8 cellular contexts compared by ENCODE assay signal in the genomic region with DNA sequence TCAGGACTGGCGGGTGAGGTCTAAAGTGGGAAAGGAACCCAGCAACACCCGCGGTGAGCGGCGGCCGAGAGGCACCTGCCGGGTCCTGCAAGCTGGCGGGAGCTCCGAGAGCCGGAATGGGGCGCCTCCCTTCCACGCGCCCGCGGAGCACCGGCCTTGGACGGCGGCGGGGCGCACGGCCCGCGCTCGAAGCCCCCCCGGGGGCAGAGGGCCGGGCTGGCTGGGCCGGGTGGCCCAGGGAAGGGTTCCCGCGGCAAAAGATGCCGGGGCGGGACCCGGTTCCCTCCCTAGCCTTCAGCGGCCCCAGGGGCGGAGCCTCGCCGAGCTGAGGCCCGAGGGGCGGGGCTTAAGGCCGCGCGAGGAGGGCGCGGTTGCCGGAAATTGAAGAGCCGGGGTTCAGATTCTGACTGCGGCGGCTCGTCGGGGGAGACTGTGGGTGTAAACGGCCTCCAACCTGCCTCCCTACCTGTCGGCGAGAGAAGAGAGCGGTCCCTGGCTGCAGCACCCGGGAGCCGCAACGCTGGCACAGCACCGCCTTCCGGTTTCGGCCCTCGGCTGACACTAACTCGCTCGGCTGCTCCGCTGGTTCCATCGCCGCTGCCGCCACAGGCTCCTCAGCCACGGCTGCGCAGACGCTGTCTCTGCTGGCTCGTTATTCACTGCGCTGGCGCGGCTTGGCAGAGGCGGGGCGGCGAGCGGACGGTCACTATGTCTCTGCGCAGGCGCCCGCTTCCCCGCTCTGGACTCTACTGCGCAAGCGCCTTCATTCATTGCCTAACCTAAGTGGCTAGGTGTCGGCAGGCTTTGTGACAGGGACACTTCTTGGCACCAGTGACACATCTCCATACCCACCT. TPM values are rescaled to one million over a fixed set of nuclear protein-coding genes. Genes with fewer than 3 reads are reported as not detected.
DNase-seq lines count a peak whose midpoint lies in the region; ATAC-seq and TF ChIP-seq lines count a peak whose summit lies in the region.

Gene RABIF (minus strand): TSS at position 643 of the 854 bp plus-strand sequence. CDS start 51 bp downstream, at position 592.

- TF ChIP-seq POLR2A in spleen (IDR thresholded peaks at IDR 0.05) = peak; percentile 76 to 92 (median 81)

- CTCF ChIA-PET in AG04450 (lab: Charles Lee) = no interaction called here

- H3K4me3 ChIP-seq in AG04450 (ENCODE audit: low read depth, low read length) (peak within 1 kb of the TSS; percentile 89), WI38 (ENCODE audit: low read depth, low read length) (peak within 1 kb of the TSS; percentile 83), cardiac fibroblast (replicated peaks in 1 of 2; ENCODE audit: low read depth in 2 of 2, low read length in 2 of 2) (peak within 1 kb of the TSS; percentile 64 to 65), spleen (peak within 1 kb of the TSS; percentile 61 to 94 (median 77))

- peaks cover 0 to 48% (median 29%) of the 10 kb centered on the region in 6 donors for H3K36me3 ChIP-seq in spleen

- DNase-seq in AG04450 (ENCODE audit: low read depth, low spot score) (peak; percentile 78), NCI-H2227 treated with DMSO at 0.1 percent for 48 hours (lab: John Stamatoyannopoulos, UW) (peak; percentile 98), cardiac fibroblast (ENCODE audit: low read depth in 2 of 2) (peak; percentile 94 to 95), immature natural killer cell (peak; percentile 96 to 98 (median 97)), spleen (peak; percentile 99)

- intact Hi-C loops in spleen (cut with DNase I; ENCODE audit: low total_unique reads) = no loop called here

- no peaks in the 10 kb centered on the region for H3K27me3 ChIP-seq in AG04450 (ENCODE audit: control insufficient read depth, insufficient read depth, low read length)
- no peaks in the 10 kb centered on the region for H3K27me3 ChIP-seq in spleen (replicated peaks in 1 of 7)

- TF ChIP-seq CTCF in AG04450 (IDR thresholded peaks at IDR 0.05; ENCODE audit: low read depth, low read length) (peak; percentile 43), WI38 (IDR thresholded peaks at IDR 0.05; ENCODE audit: low read depth, low read length) (no peak), cardiac fibroblast (IDR thresholded peaks at IDR 0.05; ENCODE audit: low read depth, low read length) (peak; percentile 28), spleen (IDR thresholded peaks at IDR 0.05 in 8 of 11, conservative IDR thresholded peaks at IDR 0.05 in 3 of 11) (peak in 7 of 11 experiments; percentile 16 to 48 (median 30))

- peaks cover 21 to 40% of the 10 kb centered on the region in 2 donors for H3K4me1 Mint-ChIP-seq in immature natural killer cell

- 0 to 1% (median 0%) methylated on average over 16 to 85 of the region's 85 CpGs for WGBS in spleen, 5 donors

- H3K9me3 ChIP-seq in AG04450 (ENCODE audit: control insufficient read depth, insufficient read depth, low read length) (no peaks in the 10 kb centered on the region; the same call in 1 of the 2 replicates), spleen (no peaks in the 10 kb centered on the region)

- no peaks in the 10 kb centered on the region for H3K9me3 Mint-ChIP-seq in immature natural killer cell

- H3K4me3 Mint-ChIP-seq in immature natural killer cell = peak within 1 kb of the TSS; percentile 90 to 100 (median 99)

- H3K27me3 Mint-ChIP-seq in immature natural killer cell (ENCODE audit: low read depth in 3 of 3) = peaks cover 0 to 7% (median 3%) of the 10 kb centered on the region in 3 donors

- ATAC-seq in GM18907 (IDR thresholded peaks at IDR 0.05; ENCODE audit: unreplicated experiment) (peak; percentile 89), HG03159 (IDR thresholded peaks at IDR 0.05; ENCODE audit: unreplicated experiment) (peak; percentile 90)

- peaks cover 0 to 21% (median 5%) of the 10 kb centered on the region in 3 donors for H3K36me3 Mint-ChIP-seq in immature natural killer cell

- H3K4me1 ChIP-seq in spleen = peaks cover 10 to 43% (median 21%) of the 10 kb centered on the region in 6 donors

- POLR2A ChIA-PET in AG04450 (lab: Yijun Ruan, JAX) = interaction anchor here (0.5 to 1.2 kb wide), 6 partner anchors 77 to 190 kb away, joined by 3 to 11 read pairs (median 4); partner anchors contain the start of gene KDM5B

- peak within 1 kb of the TSS; percentile 87 for H3K27ac ChIP-seq in AG04450 (ENCODE audit: low read depth, low read length)
- peak within 1 kb of the TSS; percentile 88 to 100 (median 96) for H3K27ac ChIP-seq in spleen

- peak within 1 kb of the TSS; percentile 91 to 100 (median 96) for H3K27ac Mint-ChIP-seq in immature natural killer cell

RNA-seq across cellular contexts. Expression of gene RABIF, which starts in this region (rescaled TPM):
- polyA plus RNA-seq in AG04450 (2011; rRNA removed) = 11.5 and 12.6 TPM in 2 replicates
- polyA minus RNA-seq in AG04450 (2011; rRNA and poly(A)+ RNA removed) = 5.3 and 7.2 TPM in 2 replicates
- 10 to 100 TPM; 24.5 to 35.8 (median 25.3) TPM for polyA plus RNA-seq in immature natural killer cell
- 10 to 100 TPM in 3 of 7 donors, 1 to 10 TPM in 4; 8.4 to 11.5 (median 9.2) TPM for total RNA-seq in spleen
- 1 to 10 TPM; 5.9 to 9.4 (median 7.6) TPM for polyA plus RNA-seq in spleen

Comparison
In these comparisons a context has a peak if more than half of its experiments do, and no peak if none do; other contexts are left out.
1. Peak in every context shown above with its lines: DNase-seq, ATAC-seq, H3K4me3 ChIP-seq and H3K27ac ChIP-seq.